ENCODE assay signal across 7 cellular contexts in the genomic region with DNA sequence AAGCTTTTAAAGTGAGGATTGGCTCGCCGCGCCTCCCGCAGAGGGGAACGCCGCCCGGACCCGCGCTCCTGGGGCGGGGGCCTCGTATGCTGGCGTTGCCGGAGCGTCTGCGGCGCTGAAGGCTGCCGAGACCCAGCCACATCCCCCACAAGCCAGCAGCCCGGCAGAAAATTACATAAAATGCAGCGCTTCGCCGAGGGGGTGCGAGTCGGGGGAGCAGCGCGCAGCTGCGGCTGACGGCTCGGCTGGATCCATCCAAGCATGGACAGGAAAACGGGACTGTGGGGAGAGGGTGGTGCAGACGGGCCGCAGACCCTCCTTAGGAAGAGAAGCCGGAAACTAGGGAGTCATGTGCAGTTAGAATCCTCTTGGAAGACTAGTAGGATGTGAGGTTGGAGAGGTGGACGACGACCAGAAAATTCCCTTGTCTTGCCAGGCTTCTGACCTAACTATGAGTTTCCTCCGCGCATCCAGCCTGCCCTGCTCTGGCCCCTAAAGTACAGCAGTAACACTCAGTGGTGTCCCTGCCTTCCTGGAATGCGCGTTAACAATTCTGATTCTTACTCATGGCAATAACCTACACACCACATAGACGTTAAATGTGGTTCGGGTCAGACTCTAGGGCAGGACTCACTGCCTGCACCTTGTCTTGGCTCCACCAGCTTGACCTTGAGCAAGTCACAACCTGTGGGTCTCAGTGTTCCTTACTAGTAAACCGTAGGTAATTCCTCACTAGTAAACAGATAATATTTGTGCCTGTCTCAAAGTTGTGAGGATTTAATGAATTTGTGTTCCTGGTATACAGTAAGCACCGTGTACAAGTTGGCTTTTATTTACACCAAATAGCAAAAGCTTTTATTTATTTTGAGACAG. TPM values are rescaled to one million over a fixed set of nuclear protein-coding genes. Genes with fewer than 3 reads are reported as not detected.
A peak's percentile ranks its signal among the peaks of the same experiment; 100 is the strongest.
DNase-seq lines count a peak whose midpoint lies in the region; ATAC-seq, FAIRE-seq and TF ChIP-seq lines count a peak whose summit lies in the region.

No MANE protein-coding gene starts in this region.

- TF ChIP-seq CTCF in HepG2 (CRISPR knock-in tag; IDR thresholded peaks at IDR 0.05) = no peak

- H4K20me1 ChIP-seq in HepG2 (ENCODE audit: insufficient read depth, low read length) = peaks cover 25% of the 10 kb centered on the region

- ATAC-seq in GM18511 (IDR thresholded peaks at IDR 0.05; ENCODE audit: unreplicated experiment) = peak; percentile 18
- ATAC-seq in HG02970 (IDR thresholded peaks at IDR 0.05; ENCODE audit: low FRiP score, unreplicated experiment) = peak; percentile 7
- ATAC-seq in HepG2 = peak; percentile 60

- intact Hi-C loops in HepG2 (cut with micrococcal nuclease; ENCODE audit: unreplicated experiment) = loop anchor here (2.0 kb wide), 1 partner anchor 74 kb away; no protein-coding TSS in a partner anchor

- peaks cover 0 to 9% of the 10 kb centered on the region in 2 experiments; a peak in 2 of 5 replicates for H3K36me3 ChIP-seq in HepG2 (replicated peaks in 1 of 2; ENCODE audit: control insufficient read depth in 1 of 2, insufficient read depth in 2 of 2, low read length in 2 of 2)

- H3K9me3 ChIP-seq in HepG2 (ENCODE audit: low read length) = no peaks in the 10 kb centered on the region

- peaks cover 46% of the 10 kb centered on the region for H3K4me1 ChIP-seq in HepG2 (ENCODE audit: insufficient read depth, low read length)

- peak overlapping the region; percentile 61 to 76 (median 72) for H3K4me3 ChIP-seq in HepG2 (replicated peaks in 1 of 3; ENCODE audit: insufficient read depth in 1 of 3, low read depth in 2 of 3, low read length in 3 of 3)

- CTCF ChIA-PET in HepG2 (lab: Yijun Ruan, JAX; ENCODE audit: low intra/inter-chr PET ratio, low total read pairs) = interaction anchor here (2.2 kb wide), 1 partner anchor 74 kb away, joined by 10 read pairs; no protein-coding TSS in a partner anchor

- peak; percentile 83 for DNase-seq in NCI-H2227 (lab: John Stamatoyannopoulos, UW; ENCODE audit: unreplicated experiment)
- peak; percentile 44 to 46 for DNase-seq in activated CD4-positive, alpha-beta T cell treated with anti-CD3 and anti-CD28 coated beads for 4 hours
- peak; percentile 61 for DNase-seq in dedifferentiated amniotic fluid mesenchymal stem cell (ENCODE audit: extremely low spot score)
- peak; percentile 31 for DNase-seq in HepG2 (ENCODE audit: low spot score)
- peak; percentile 45 for DNase-seq in stimulated activated CD4-positive, alpha-beta T cell treated with anti-CD3 and anti-CD28 coated beads, Interleukin-4, amount 100 ng/mL, for 24 hours

- peak overlapping the region; percentile 92 for H3K9ac ChIP-seq in HepG2 (ENCODE audit: insufficient read depth, low read depth, low read length)

- peaks cover 29% of the 10 kb centered on the region for H3K79me2 ChIP-seq in HepG2 (ENCODE audit: insufficient read depth, low read length)

- in situ Hi-C loops in HepG2 (cut with HindIII; ENCODE audit: extremely low pct_ligation_motif_present, low pct_unique_long_range_greater_than_20kb) = no loop called here

- H3K27me3 ChIP-seq in HepG2 (ENCODE audit: control insufficient read depth in 1 of 2, insufficient read depth in 2 of 2, low read length in 2 of 2) = no peaks in the 10 kb centered on the region; a peak in 1 of 5 replicates

- WGBS in HepG2 (ENCODE audit: low lambda C conversion rate) = 3% methylated on average over 13 of the region's 42 CpGs

- BruUV-seq in HepG2 (replicated peaks; lab: Mats Ljungman, UMichigan) = TSS peak; percentile 78

- peak overlapping the region; percentile 98 for H3K27ac ChIP-seq in HepG2 (ENCODE audit: extremely low read length, insufficient read depth, low read length)

- TF ChIP-seq EP300 in HepG2 (IDR thresholded peaks at IDR 0.05; ENCODE audit: low read depth in 2 of 2, low read length in 2 of 2) = no peak
- TF ChIP-seq EP300 in HepG2 (CRISPR knock-in tag; IDR thresholded peaks at IDR 0.05; ENCODE audit: borderline replicate concordance) = no peak

- POLR2A ChIA-PET in HepG2 (lab: Yijun Ruan, JAX) = interaction anchor here (0.6 to 5.0 kb wide), 8 partner anchors 12 to 131 kb away, joined by 3 to 47 read pairs (median 10); a partner anchor contains a TSS

- peak overlapping the region; percentile 80 for H2AFZ ChIP-seq in HepG2 (ENCODE audit: low read length)

- TF ChIP-seq RAD21 in HepG2 (CRISPR knock-in tag; IDR thresholded peaks at IDR 0.05) = no peak

- peak; percentile 28 for FAIRE-seq in HepG2 (lab: Jason Lieb, UNC)

- H3K4me2 ChIP-seq in HepG2 (ENCODE audit: low read depth, low read length) = peak overlapping the region; percentile 100

- TF ChIP-seq POLR2A in HepG2 (IDR thresholded peaks at IDR 0.05; ENCODE audit: insufficient read depth in 1 of 2, low read depth in 2 of 2, low read length in 2 of 2) = peak in 1 of 2 experiments; percentile 15; a peak in 2 of 4 replicates

TF ChIP-seq in HepG2, 621 proteins besides CTCF, POLR2A, EP300 and RAD21 (continues in another document):
- TF ChIP-seq, protein P1, sequence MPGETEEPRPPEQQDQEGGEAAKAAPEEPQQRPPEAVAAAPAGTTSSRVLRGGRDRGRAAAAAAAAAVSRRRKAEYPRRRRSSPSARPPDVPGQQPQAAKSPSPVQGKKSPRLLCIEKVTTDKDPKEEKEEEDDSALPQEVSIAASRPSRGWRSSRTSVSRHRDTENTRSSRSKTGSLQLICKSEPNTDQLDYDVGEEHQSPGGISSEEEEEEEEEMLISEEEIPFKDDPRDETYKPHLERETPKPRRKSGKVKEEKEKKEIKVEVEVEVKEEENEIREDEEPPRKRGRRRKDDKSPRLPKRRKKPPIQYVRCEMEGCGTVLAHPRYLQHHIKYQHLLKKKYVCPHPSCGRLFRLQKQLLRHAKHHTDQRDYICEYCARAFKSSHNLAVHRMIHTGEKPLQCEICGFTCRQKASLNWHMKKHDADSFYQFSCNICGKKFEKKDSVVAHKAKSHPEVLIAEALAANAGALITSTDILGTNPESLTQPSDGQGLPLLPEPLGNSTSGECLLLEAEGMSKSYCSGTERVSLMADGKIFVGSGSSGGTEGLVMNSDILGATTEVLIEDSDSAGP (CRISPR knock-in tag; IDR thresholded peaks at IDR 0.05; ENCODE audit: borderline replicate concordance) = 0 out of 2 replicates have a peak, but pooled peaks have one; percentile 34
- TF ChIP-seq SOX13 (IDR thresholded peaks at IDR 0.05) = no peak
- no peak for TF ChIP-seq SOX13 (CRISPR knock-in tag; conservative IDR thresholded peaks at IDR 0.05 in 1 of 2, IDR thresholded peaks at IDR 0.05 in 1 of 2)
- TF ChIP-seq PHF5A (CRISPR knock-in tag; IDR thresholded peaks at IDR 0.05; ENCODE audit: low read depth, unreplicated experiment) = no peak
- no peak for TF ChIP-seq NFIB (CRISPR knock-in tag; IDR thresholded peaks at IDR 0.05; ENCODE audit: borderline replicate concordance)

RNA-seq across cellular contexts. Expression of a gene that starts 1.0 kb away (rescaled TPM):
- total RNA-seq in HepG2 (2016; rRNA removed; fragmentation: Illumina TruSeq; extraction: Trizol) = 28.0 and 28.7 TPM in 2 replicates
- total RNA-seq in HepG2 (2016; cell fraction: cytosol; rRNA removed; fragmentation: Illumina TruSeq; extraction: Trizol; ENCODE audit: low read depth) = 30.7 and 33.0 TPM in 2 replicates
- total RNA-seq in HepG2 (2016; cell fraction: insoluble cytoplasmic fraction; rRNA removed; fragmentation: Illumina TruSeq; extraction: Trizol) = 28.3 TPM in 2 replicates
- total RNA-seq in HepG2 (2016; cell fraction: membrane; rRNA removed; fragmentation: Illumina TruSeq; extraction: Trizol) = 24.7 and 28.2 TPM in 2 replicates
- total RNA-seq in HepG2 (2016; cell fraction: nucleus; rRNA removed; fragmentation: Illumina TruSeq; extraction: Trizol) = 61.1 and 61.3 TPM in 2 replicates
- 11.4 and 13.9 TPM in 2 replicates for polyA plus RNA-seq in HepG2 (2011; rRNA removed)
- 5.1 and 8.1 TPM in 2 replicates for polyA plus RNA-seq in HepG2 (2011; cell fraction: cytosol; rRNA removed)
- polyA plus RNA-seq in HepG2 (2011; cell fraction: nucleus; rRNA removed) = 14.0 and 19.1 TPM in 2 replicates
- polyA plus RNA-seq in HepG2 (2012) = 13.5 and 18.9 TPM in 2 replicates
- 3.9 and 4.4 TPM in 2 replicates for polyA plus RNA-seq in HepG2 (2016; cell fraction: cytosol; fragmentation: Illumina TruSeq; extraction: Trizol; ENCODE audit: low read depth)
- polyA plus RNA-seq in HepG2 (2016; cell fraction: insoluble cytoplasmic fraction; fragmentation: Illumina TruSeq; extraction: Trizol; ENCODE audit: low read depth) = 12.7 and 14.4 TPM in 2 replicates
- 8.7 TPM in 2 replicates for polyA plus RNA-seq in HepG2 (2016; cell fraction: membrane; fragmentation: Illumina TruSeq; extraction: Trizol; ENCODE audit: low read depth)
- polyA plus RNA-seq in HepG2 (2016; cell fraction: nucleus; fragmentation: Illumina TruSeq; extraction: Trizol; ENCODE audit: insufficient read depth, low read depth) = 27.5 and 27.9 TPM in 2 replicates
- 24.1 and 32.5 TPM in 2 replicates for polyA minus RNA-seq in HepG2 (2011; rRNA and poly(A)+ RNA removed; ENCODE audit: low replicate concordance)
- polyA minus RNA-seq in HepG2 (2011; cell fraction: cytosol; rRNA and poly(A)+ RNA removed) = 26.4 and 29.3 TPM in 2 replicates
- polyA minus RNA-seq in HepG2 (2011; cell fraction: nucleus; rRNA and poly(A)+ RNA removed) = 204 and 216 TPM in 2 replicates

RNA-seq across cellular contexts. Expression of a gene that starts 34.5 kb away (rescaled TPM):
- 286 and 355 TPM in 2 replicates for total RNA-seq in HepG2 (2016; rRNA removed; fragmentation: Illumina TruSeq; extraction: Trizol)
- total RNA-seq in HepG2 (2016; cell fraction: cytosol; rRNA removed; fragmentation: Illumina TruSeq; extraction: Trizol; ENCODE audit: low read depth) = 200 and 237 TPM in 2 replicates
- total RNA-seq in HepG2 (2016; cell fraction: insoluble cytoplasmic fraction; rRNA removed; fragmentation: Illumina TruSeq; extraction: Trizol) = 276 and 350 TPM in 2 replicates
- 380 and 392 TPM in 2 replicates for total RNA-seq in HepG2 (2016; cell fraction: membrane; rRNA removed; fragmentation: Illumina TruSeq; extraction: Trizol)
- total RNA-seq in HepG2 (2016; cell fraction: nucleus; rRNA removed; fragmentation: Illumina TruSeq; extraction: Trizol) = 162 and 177 TPM in 2 replicates
- 69.2 and 104 TPM in 2 replicates for polyA plus RNA-seq in HepG2 (2011; rRNA removed)
- 42.7 and 59.4 TPM in 2 replicates for polyA plus RNA-seq in HepG2 (2011; cell fraction: cytosol; rRNA removed)
- polyA plus RNA-seq in HepG2 (2011; cell fraction: nucleus; rRNA removed) = 60.7 and 86.6 TPM in 2 replicates
- 128 and 194 TPM in 2 replicates for polyA plus RNA-seq in HepG2 (2012)
- 295 and 368 TPM in 2 replicates for polyA plus RNA-seq in HepG2 (2016; cell fraction: cytosol; fragmentation: Illumina TruSeq; extraction: Trizol; ENCODE audit: low read depth)
- 469 and 491 TPM in 2 replicates for polyA plus RNA-seq in HepG2 (2016; cell fraction: insoluble cytoplasmic fraction; fragmentation: Illumina TruSeq; extraction: Trizol; ENCODE audit: low read depth)
- 426 and 487 TPM in 2 replicates for polyA plus RNA-seq in HepG2 (2016; cell fraction: membrane; fragmentation: Illumina TruSeq; extraction: Trizol; ENCODE audit: low read depth)
- polyA plus RNA-seq in HepG2 (2016; cell fraction: nucleus; fragmentation: Illumina TruSeq; extraction: Trizol; ENCODE audit: insufficient read depth, low read depth) = 344 and 363 TPM in 2 replicates
- polyA minus RNA-seq in HepG2 (2011; rRNA and poly(A)+ RNA removed; ENCODE audit: low replicate concordance) = 17.4 and 49.8 TPM in 2 replicates
- polyA minus RNA-seq in HepG2 (2011; cell fraction: cytosol; rRNA and poly(A)+ RNA removed) = 42.5 and 49.1 TPM in 2 replicates
- polyA minus RNA-seq in HepG2 (2011; cell fraction: nucleus; rRNA and poly(A)+ RNA removed) = 49.1 and 49.8 TPM in 2 replicates

Comparison
In these comparisons a context has a peak if more than half of its experiments do, and no peak if none do; other contexts are left out.
1. Peak in every context shown above with its lines: DNase-seq, ATAC-seq, H3K4me3 ChIP-seq and H3K27ac ChIP-seq.
2. ATAC-seq: peak in every context shown above with its lines; median percentile 60 in HepG2; 18 in GM18511; 7 in HG02970.
3. DNase-seq: peak in every context shown above with its lines; median percentile 83 in NCI-H2227; 61 in dedifferentiated amniotic fluid mesenchymal stem cell; 45 in activated CD4-positive, alpha-beta T cell treated with anti-CD3 and anti-CD28 coated beads for 4 hours; 45 in stimulated activated CD4-positive, alpha-beta T cell treated with anti-CD3 and anti-CD28 coated beads, Interleukin-4, amount 100 ng/mL, for 24 hours; 31 in HepG2.